34 cellular contexts compared by ENCODE assay signal in genomic region chr14:73402579-73402978, GRCh38.
DNase-seq lines count a peak whose midpoint lies in the region; ATAC-seq and TF ChIP-seq lines count a peak whose summit lies in the region.
"Had no signal": no experiment of that assay in that cellular context is flagged by ENCODE, and none has a peak within 500 bp of the region (broad histone marks: within the 10 kb centered on the region; RNA-seq: fewer than 3 reads in every experiment).

No MANE protein-coding gene starts in this region.

- DNase-seq in NCI-H82 (lab: John Stamatoyannopoulos, UW) (no peak), SW480 (ENCODE audit: low spot score) (no peak), SW 1271 (lab: John Stamatoyannopoulos, UW) (no peak)
- DNase-seq: activated CD8-positive, alpha-beta T cell treated with anti-CD3 and anti-CD28 coated beads for 36 hours; activated naive CD4-positive, alpha-beta T cell treated with anti-CD3 and anti-CD28 coated beads, Interleukin-2, amount 50 U/mL, for 16 hours; BE2C; body of pancreas; cerebellar nuclear complex; dermis blood vessel endothelial cell; DMS 273 treated with DMSO at 0.1 percent for 48 hours; EL; foreskin fibroblast; head of caudate nucleus; islet precursor cell; left ventricle myocardium inferior; NCI-H1048; NCI-H1694; NCI-H446 treated with DMSO at 0.1 percent for 48 hours; PC-9; psoas muscle; SK-N-SH; stimulated activated CD4-positive, alpha-beta T cell treated with anti-CD3 and anti-CD28 coated beads, Interleukin-15, amount 100 ng/mL, for 24 hours; stimulated activated CD4-positive, alpha-beta T cell treated with anti-CD3 and anti-CD28 coated beads, Interleukin-4, amount 100 ng/mL, for 4 hours; substantia nigra; T-helper 2 cell had no signal

- no peaks in the 10 kb centered on the region for H3K9me3 ChIP-seq in OCI-LY3 (ENCODE audit: insufficient read depth, low read length)
- H3K9me3 ChIP-seq in neutrophil = no peaks in the 10 kb centered on the region
- H3K9me3 ChIP-seq: BE2C, body of pancreas, esophagus muscularis mucosa, HAP-1, left ventricle myocardium inferior, psoas muscle, SK-N-SH had no signal

- H2AFZ ChIP-seq in OCI-LY3 (ENCODE audit: low read depth, low read length) = no peak overlapping the region
- H2AFZ ChIP-seq: PC-9 had no signal

- TF ChIP-seq CTCF in OCI-LY3 (IDR thresholded peaks at IDR 0.05; ENCODE audit: low read depth, low read length) (no peak), neutrophil (IDR thresholded peaks at IDR 0.05) (no peak)

- H3K4me2 ChIP-seq in OCI-LY3 (ENCODE audit: low read length) = peak overlapping the region; percentile 28
- H3K4me2 ChIP-seq: PC-9, SK-N-SH had no signal

- 0 out of 2 replicates have a peak, but pooled peaks cover 7% of the 10 kb centered on the region for H4K20me1 ChIP-seq in OCI-LY3 (ENCODE audit: insufficient read depth, low read length)

- H3K4me3 ChIP-seq in GM08714 (ENCODE audit: low read length) = peak overlapping the region; percentile 60; the same call in 1 of the 2 replicates
- H3K4me3 ChIP-seq in OCI-LY3 (ENCODE audit: low read length) = no peak overlapping the region
- no peak overlapping the region for H3K4me3 ChIP-seq in neutrophil (ENCODE audit: low read depth in 1 of 2, low read length in 1 of 2)
- H3K4me3 ChIP-seq: body of pancreas, esophagus muscularis mucosa, HAP-1, left ventricle myocardium inferior, PC-9, psoas muscle had no signal

- ATAC-seq in GM21723 (IDR thresholded peaks at IDR 0.05; ENCODE audit: unreplicated experiment) (peak; percentile 57), GM18502 (IDR thresholded peaks at IDR 0.05; ENCODE audit: poor library complexity, unreplicated experiment) (no peak)
- ATAC-seq: activated CD4-positive, CD25-positive, alpha-beta regulatory T cell treated with anti-CD3 and anti-CD28 coated beads, Interleukin-2, amount 50 U/mL, for 24 hours; activated CD8-positive, alpha-beta T cell treated with anti-CD3 and anti-CD28 coated beads for 36 hours; activated T-helper 17 cell treated with anti-CD3 and anti-CD28 coated beads, Interleukin-2, amount 50 U/mL, for 72 hours; body of pancreas; psoas muscle had no signal

- H3K27me3 ChIP-seq in OCI-LY3 (ENCODE audit: low read depth, low read length) (no peaks in the 10 kb centered on the region), neutrophil (no peaks in the 10 kb centered on the region)
- H3K27me3 ChIP-seq: BE2C, body of pancreas, esophagus muscularis mucosa had no signal

- no peak overlapping the region for H3K9ac ChIP-seq in OCI-LY3 (ENCODE audit: low read length)
- H3K9ac ChIP-seq: SK-N-SH had no signal

- no peaks in the 10 kb centered on the region for H3K79me2 ChIP-seq in OCI-LY3 (ENCODE audit: low read length)

- H3K4me1 ChIP-seq in OCI-LY3 (ENCODE audit: low read length) (peaks cover 19% of the 10 kb centered on the region), neutrophil (ENCODE audit: control insufficient read depth in 1 of 2, insufficient read depth in 1 of 2, low read depth in 1 of 2, low read length in 1 of 2) (no peaks in the 10 kb centered on the region)
- H3K4me1 ChIP-seq: BE2C had no signal

- H3K36me3 ChIP-seq in OCI-LY3 (replicated peaks; ENCODE audit: low read depth, low read length) (no peaks in the 10 kb centered on the region), neutrophil (peaks cover 59% of the 10 kb centered on the region)
- H3K36me3 ChIP-seq: esophagus muscularis mucosa had no signal

- H3K27ac ChIP-seq in OCI-LY3 (ENCODE audit: low read length) = 0 out of 2 replicates have a peak overlapping the region, but pooled peaks have one; percentile 8
- peak overlapping the region; percentile 22 for H3K27ac ChIP-seq in neutrophil
- H3K27ac ChIP-seq: esophagus muscularis mucosa, PC-9, psoas muscle had no signal
